In genomic region chr7:117582219-117582704, GRCh38 we compare ENCODE assay signal across 10 cellular contexts.
DNase-seq lines count a peak whose midpoint lies in the region; ATAC-seq and TF ChIP-seq lines count a peak whose summit lies in the region.
"Had no signal": no experiment of that assay in that cellular context is flagged by ENCODE, and none has a peak within 500 bp of the region (broad histone marks: within the 10 kb centered on the region; RNA-seq: fewer than 3 reads in every experiment).

No MANE protein-coding gene starts in this region.

- CTCF ChIA-PET in CD4-positive, alpha-beta T cell (lab: Charles Lee) = no interaction called here

- H3K36me3 ChIP-seq in adrenal gland (replicated peaks in 1 of 2) = no peaks in the 10 kb centered on the region
- H3K36me3 ChIP-seq in subcutaneous abdominal adipose tissue (ENCODE audit: control insufficient read depth in 5 of 5, insufficient read depth in 5 of 5, low read length in 5 of 5) = no peaks in the 10 kb centered on the region
- H3K36me3 ChIP-seq: SJSA1 had no signal

- H3K27me3 Mint-ChIP-seq in CD4-positive, alpha-beta T cell = no peaks in the 10 kb centered on the region

- no peak overlapping the region for H3K27ac ChIP-seq in adrenal gland
- H3K27ac ChIP-seq in subcutaneous abdominal adipose tissue (ENCODE audit: low read depth, low read length) = peak overlapping the region; percentile 50
- H3K27ac ChIP-seq in CD4-positive, alpha-beta T cell (ENCODE audit: low read depth, low read length) = no peak overlapping the region
- H3K27ac ChIP-seq: dorsolateral prefrontal cortex, SJSA1 had no signal

- intact Hi-C loops in adrenal gland (cut with DNase I) = no loop called here
- intact Hi-C loops in CD4-positive, alpha-beta T cell (cut with DNase I, micrococcal nuclease) = no loop called here

- no peak overlapping the region for H3K4me3 ChIP-seq in adrenal gland
- H3K4me3 ChIP-seq in subcutaneous abdominal adipose tissue (ENCODE audit: low read depth in 1 of 5, low read length in 5 of 5) = no peak overlapping the region
- H3K4me3 ChIP-seq: dorsolateral prefrontal cortex, SJSA1 had no signal

- peaks cover 3% of the 10 kb centered on the region for H3K9me3 Mint-ChIP-seq in CD4-positive, alpha-beta T cell

- no peaks in the 10 kb centered on the region for H3K36me3 Mint-ChIP-seq in CD4-positive, alpha-beta T cell (ENCODE audit: low read depth)

- H3K4me1 ChIP-seq in adrenal gland (replicated peaks in 1 of 2) = no peaks in the 10 kb centered on the region
- peaks cover 0 to 9% (median 5%) of the 10 kb centered on the region in 5 donors for H3K4me1 ChIP-seq in subcutaneous abdominal adipose tissue (ENCODE audit: control insufficient read depth in 5 of 5, insufficient read depth in 5 of 5, low read length in 5 of 5)
- H3K4me1 ChIP-seq: SJSA1 had no signal

- POLR2A ChIA-PET in CD4-positive, alpha-beta T cell (lab: Charles Lee) = no interaction called here

- H3K9ac ChIP-seq in subcutaneous abdominal adipose tissue (ENCODE audit: low read length in 5 of 5) = no peak overlapping the region

- DNase-seq in GOT3 (lab: John Stamatoyannopoulos, UW) = peak; percentile 45
- peak; percentile 15 to 70 (median 43) for DNase-seq in adrenal gland
- peak; percentile 40 for DNase-seq in hepatic stellate cell (ENCODE audit: low spot score)
- DNase-seq in CD4-positive, alpha-beta T cell = no peak
- no peak for DNase-seq in GM13977 (ENCODE audit: low spot score)
- DNase-seq: dorsolateral prefrontal cortex had no signal

- TF ChIP-seq CTCF in adrenal gland (IDR thresholded peaks at IDR 0.05) (no peak), GM13977 (IDR thresholded peaks at IDR 0.05; ENCODE audit: extremely low read depth, insufficient read depth, missing control alignments) (no peak)
- TF ChIP-seq CTCF in CD4-positive, alpha-beta T cell (IDR thresholded peaks at IDR 0.05) = no peak

- H3K9me3 ChIP-seq in adrenal gland (replicated peaks in 1 of 3) (no peaks in the 10 kb centered on the region), subcutaneous abdominal adipose tissue (ENCODE audit: control insufficient read depth in 5 of 5, low read length in 5 of 5) (no peaks in the 10 kb centered on the region)
- no peaks in the 10 kb centered on the region for H3K9me3 ChIP-seq in CD4-positive, alpha-beta T cell (ENCODE audit: control insufficient read depth, low read length)
- H3K9me3 ChIP-seq: SJSA1 had no signal

- 20 to 48% (median 25%) methylated on average over 1 of the region's 1 CpG for WGBS in adrenal gland, 4 donors

- in situ Hi-C loops in GM13977 (cut with MboI; ENCODE audit: low pct_unique_long_range_greater_than_20kb, low sequenced_read_pairs, unreplicated experiment) = no loop called here

- no peak for ATAC-seq in HG03139 (IDR thresholded peaks at IDR 0.05; ENCODE audit: unreplicated experiment)
- no peak for ATAC-seq in CD4-positive, alpha-beta T cell (ENCODE audit: poor library complexity)
- no peak for ATAC-seq in GM18519 (IDR thresholded peaks at IDR 0.05; ENCODE audit: low FRiP score, unreplicated experiment)

- no peak for TF ChIP-seq POLR2A in adrenal gland (IDR thresholded peaks at IDR 0.05)

- H3K27me3 ChIP-seq in adrenal gland = no peaks in the 10 kb centered on the region
- no peaks in the 10 kb centered on the region for H3K27me3 ChIP-seq in subcutaneous abdominal adipose tissue (ENCODE audit: control insufficient read depth in 5 of 5, insufficient read depth in 4 of 5, low read length in 5 of 5)
- no peaks in the 10 kb centered on the region for H3K27me3 ChIP-seq in CD4-positive, alpha-beta T cell (ENCODE audit: control insufficient read depth, insufficient read depth, low read length)
- H3K27me3 ChIP-seq: dorsolateral prefrontal cortex had no signal

- no peaks in the 10 kb centered on the region for H3K4me1 Mint-ChIP-seq in CD4-positive, alpha-beta T cell (ENCODE audit: low read depth)

- no peak overlapping the region for H3K27ac Mint-ChIP-seq in CD4-positive, alpha-beta T cell

- no peak overlapping the region for H3K4me3 Mint-ChIP-seq in CD4-positive, alpha-beta T cell

Comparison
In these comparisons a context has a peak if more than half of its experiments do, and no peak if none do; other contexts are left out.
1. DNase-seq: peak in GOT3 (single experiment), adrenal gland (7 of 7) and hepatic stellate cell (single experiment); none in CD4-positive, alpha-beta T cell (0 of 10) and GM13977 (single experiment).